Comparison of ENCODE assay signal across 15 cellular contexts in the genomic region with DNA sequence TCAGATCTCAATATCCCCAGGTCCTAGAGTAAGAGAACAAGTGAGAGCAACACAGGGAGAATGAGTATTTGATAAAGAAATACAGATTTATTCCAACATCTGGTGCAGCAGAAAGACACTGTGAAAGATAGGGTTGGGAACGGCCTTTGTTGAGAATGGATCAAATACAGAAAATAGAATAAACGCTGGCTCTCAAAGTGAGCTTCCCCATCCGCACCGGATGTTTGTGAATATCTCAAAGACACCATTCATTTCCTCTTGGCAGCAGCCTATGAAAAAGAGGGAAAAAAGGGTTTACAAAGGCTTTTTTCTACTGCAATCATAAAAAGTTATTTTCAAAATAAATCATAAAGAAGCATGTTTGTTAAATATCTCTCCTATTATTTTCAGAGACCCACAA.
"Had no signal": no experiment of that assay in that cellular context is flagged by ENCODE, and none has a peak within 500 bp of the region (broad histone marks: within the 10 kb centered on the region; RNA-seq: fewer than 3 reads in every experiment).

No MANE protein-coding gene starts in this region.

- H3K36me3 ChIP-seq: pancreas, tibial nerve had no signal

- H3K36me3 Mint-ChIP-seq: T-cell had no signal

- H3K4me3 ChIP-seq: pancreas, SK-N-MC, tibial nerve had no signal

- H3K27ac Mint-ChIP-seq: activated B cell treated with CpG ODN at 0.5 μM for 24 hours; activated CD4-positive, alpha-beta T cell treated with anti-CD3 and anti-CD28 coated beads, Interleukin-2, amount 10 ng/mL, durations not matched to agents 24 days and 14 days; activated naive CD4-positive, alpha-beta T cell treated with anti-CD3 and anti-CD28 coated beads for 36 hours; endodermal cell; nephron progenitor cell; T-cell had no signal

- H3K4me3 Mint-ChIP-seq: activated B cell treated with CpG ODN at 0.5 μM for 24 hours; activated CD4-positive, alpha-beta T cell treated with anti-CD3 and anti-CD28 coated beads, Interleukin-2, amount 10 ng/mL, durations not matched to agents 24 days and 14 days; activated naive CD4-positive, alpha-beta T cell treated with anti-CD3 and anti-CD28 coated beads for 36 hours; endodermal cell; nephron progenitor cell; T-cell had no signal

- H3K27ac ChIP-seq: pancreas, SK-N-MC had no signal

- ATAC-seq: left ventricle myocardium superior, pancreas, T-cell had no signal

- H3K9me3 ChIP-seq: pancreas, tibial nerve had no signal

- H3K27me3 Mint-ChIP-seq: activated B cell treated with CpG ODN at 0.5 μM for 24 hours; activated CD4-positive, alpha-beta T cell treated with anti-CD3 and anti-CD28 coated beads, Interleukin-2, amount 10 ng/mL, durations not matched to agents 24 days and 14 days; T-cell had no signal

- DNase-seq: activated B cell treated with CpG ODN at 0.5 μM for 24 hours; activated CD4-positive, alpha-beta T cell treated with anti-CD3 and anti-CD28 coated beads, Interleukin-2, amount 10 ng/mL, durations not matched to agents 24 days and 14 days; activated CD8-positive, alpha-beta memory T cell treated with anti-CD3 and anti-CD28 coated beads for 24 hours; activated naive CD4-positive, alpha-beta T cell treated with anti-CD3 and anti-CD28 coated beads for 36 hours; central memory CD4-positive, alpha-beta T cell; endodermal cell; left ventricle myocardium superior; mesendoderm; nephron progenitor cell; pancreas; small intestine; T-cell; T1000 had no signal

- H3K4me1 Mint-ChIP-seq: activated B cell treated with CpG ODN at 0.5 μM for 24 hours, nephron progenitor cell had no signal

- H3K27me3 ChIP-seq: pancreas, tibial nerve had no signal

- H3K4me1 ChIP-seq: pancreas had no signal
